ENCODE assay signal across 10 cellular contexts in genomic region chr6:113809818-113810217, GRCh38. TPM values are rescaled to one million over a fixed set of nuclear protein-coding genes. Genes with fewer than 3 reads are reported as not detected.
A peak's percentile ranks its signal among the peaks of the same experiment; 100 is the strongest.
DNase-seq lines count a peak whose midpoint lies in the region; ATAC-seq and TF ChIP-seq lines count a peak whose summit lies in the region.
"Had no signal": no experiment of that assay in that cellular context is flagged by ENCODE, and none has a peak within 500 bp of the region (broad histone marks: within the 10 kb centered on the region; RNA-seq: fewer than 3 reads in every experiment).

No MANE protein-coding gene starts in this region.

- TF ChIP-seq POLR2A in NB4 (IDR thresholded peaks at IDR 0.05; ENCODE audit: extremely low read depth, insufficient read length) (no peak), lower leg skin (IDR thresholded peaks at IDR 0.05) (no peak)

- peak; percentile 58 for ATAC-seq in GM19043 (IDR thresholded peaks at IDR 0.05; ENCODE audit: low read depth, unreplicated experiment)
- peak; percentile 51 for ATAC-seq in HG02884 (IDR thresholded peaks at IDR 0.05; ENCODE audit: unreplicated experiment)

- DNase-seq in NB4 (ENCODE audit: low read depth) (peak; percentile 46), putamen (ENCODE audit: low spot score) (peak; percentile 34), islet precursor cell (no peak), NCI-H2196 treated with DMSO at 0.1 percent for 48 hours (lab: John Stamatoyannopoulos, UW; ENCODE audit: unreplicated experiment) (no peak), lower leg skin (ENCODE audit: low spot score in 2 of 2) (no peak)
- DNase-seq: activated naive CD4-positive, alpha-beta T cell treated with anti-CD3 and anti-CD28 coated beads, Interleukin-2, amount 50 U/mL, for 16 hours; H7 had no signal

- intact Hi-C loops in lower leg skin (cut with DNase I; ENCODE audit: low total_unique reads), result no loop called here

- WGBS in lower leg skin, 2 donors, result 74 to 76% methylated on average over 5 of the region's 5 CpGs

- H3K4me3 ChIP-seq in NB4 (ENCODE audit: low read depth, low read length), result no peak overlapping the region
- H3K4me3 ChIP-seq in lower leg skin (ENCODE audit: low read depth, poor library complexity, severe bottlenecking), result no peak overlapping the region
- H3K4me3 ChIP-seq: SJSA1 had no signal

- TF ChIP-seq CTCF in NB4 (IDR thresholded peaks at IDR 0.05; ENCODE audit: low read depth, low read length), result no peak
- no peak for TF ChIP-seq CTCF in lower leg skin (IDR thresholded peaks at IDR 0.05)

RNA-seq across cellular contexts. Expression of gene MARCKS, which starts 47.3 kb away (rescaled TPM):
- total RNA-seq in lower leg skin, result 100 to 1,000 TPM in 1 of 4 donors, 10 to 100 TPM in 3; 48.6 to 130 (median 66.2) TPM

Comparison
In these comparisons a context has a peak if more than half of its experiments do, and no peak if none do; other contexts are left out.
1. DNase-seq: peak in NB4 (single experiment) and putamen (single experiment); none in islet precursor cell (single experiment), NCI-H2196 treated with DMSO at 0.1 percent for 48 hours (single experiment) and lower leg skin (0 of 2).